ENCODE assay signal across 1 cellular context in the genomic region with DNA sequence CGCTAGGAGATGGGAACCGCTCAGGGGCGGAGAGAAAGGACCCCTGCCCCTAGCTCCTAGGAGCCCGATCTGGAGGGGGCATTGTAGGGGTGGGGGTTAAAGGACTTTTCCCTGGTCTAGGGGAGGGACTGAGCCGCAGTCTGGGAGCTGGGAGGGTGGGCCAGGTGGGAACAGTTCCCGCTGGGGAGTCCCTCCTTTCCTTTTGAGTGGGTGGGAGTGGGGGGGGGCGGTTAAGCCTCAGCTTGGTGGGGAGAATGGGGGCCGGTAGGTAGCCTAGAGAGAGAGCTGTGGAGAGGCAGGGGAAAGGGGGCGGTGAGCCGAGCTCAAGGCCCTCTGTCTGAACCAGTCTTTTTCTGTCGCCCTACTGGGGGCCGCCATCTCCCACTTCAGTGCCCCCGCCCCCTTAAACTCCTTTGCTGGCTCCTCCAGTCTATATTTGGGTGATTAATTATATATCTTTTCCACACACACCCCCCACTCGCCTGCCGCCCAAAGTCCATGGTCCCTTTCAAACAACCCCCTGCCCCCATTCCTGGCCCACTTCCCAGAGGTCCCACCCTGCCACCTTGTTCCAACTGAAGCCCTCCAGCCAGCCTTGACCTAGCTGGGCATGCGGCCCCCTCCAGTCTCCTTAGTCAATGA.
TF ChIP-seq lines count a peak whose summit lies in the region.

No MANE protein-coding gene starts in this region.

TF ChIP-seq in IMR-90, 13 proteins besides CTCF, POLR2A, EP300 and RAD21 (continued from another document):
- TF ChIP-seq RCOR1 (IDR thresholded peaks at IDR 0.05; ENCODE audit: insufficient replicate concordance, low read length) (no peak), MAZ (IDR thresholded peaks at IDR 0.05; ENCODE audit: borderline replicate concordance, low read depth, low read length) (no peak), RFX5 (IDR thresholded peaks at IDR 0.05; ENCODE audit: low read depth, low read length) (no peak)
TF ChIP-seq in IMR-90: peak in this region for 0.
